24 cellular contexts compared by ENCODE assay signal in the genomic region with DNA sequence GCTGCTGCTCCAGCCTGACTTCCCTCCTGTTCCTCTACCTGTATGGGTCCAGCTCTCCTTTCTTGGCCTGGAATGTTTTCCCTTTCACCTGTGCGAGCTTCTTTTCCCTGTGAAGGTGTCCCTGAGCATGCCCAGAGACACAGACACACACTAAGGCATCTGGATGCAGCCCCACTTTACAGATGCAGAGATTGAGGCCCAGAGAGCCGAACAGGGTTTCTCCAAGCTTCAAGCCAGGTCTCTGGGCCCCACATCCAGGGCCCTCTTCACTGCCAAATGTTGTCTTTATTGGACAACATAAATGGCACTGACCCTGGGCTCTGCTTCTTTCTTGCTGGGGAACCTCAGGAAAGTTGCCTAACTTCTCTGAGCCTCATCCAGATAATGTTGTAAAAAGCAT.
DNase-seq lines count a peak whose midpoint lies in the region; ATAC-seq and TF ChIP-seq lines count a peak whose summit lies in the region.
"Had no signal": no experiment of that assay in that cellular context is flagged by ENCODE, and none has a peak within 500 bp of the region (broad histone marks: within the 10 kb centered on the region; RNA-seq: fewer than 3 reads in every experiment).

No MANE protein-coding gene starts in this region.

- H3K27ac ChIP-seq in left ventricle myocardium inferior (replicated peaks) (peak overlapping the region; percentile 50), esophagus squamous epithelium (peak overlapping the region in 3 of 4 donors; percentile 19 to 62 (median 60)), sigmoid colon (peak overlapping the region; percentile 1 to 76 (median 60)), vagina (peak overlapping the region; percentile 39)
- H3K27ac ChIP-seq: SJSA1 had no signal

- TF ChIP-seq EP300 in sigmoid colon (IDR thresholded peaks at IDR 0.05), result no peak

- H3K36me3 ChIP-seq in left ventricle myocardium inferior (no peaks in the 10 kb centered on the region), esophagus squamous epithelium (no peaks in the 10 kb centered on the region), sigmoid colon (no peaks in the 10 kb centered on the region), vagina (no peaks in the 10 kb centered on the region)

- H3K9me3 ChIP-seq in left ventricle myocardium inferior (replicated peaks) (peaks cover 14% of the 10 kb centered on the region), esophagus squamous epithelium (peaks cover 0 to 10% (median 0%) of the 10 kb centered on the region in 3 donors), sigmoid colon (no peaks in the 10 kb centered on the region), vagina (peaks cover 3% of the 10 kb centered on the region)

- H3K27me3 ChIP-seq in left ventricle myocardium inferior (ENCODE audit: low read depth) (peaks cover 81% of the 10 kb centered on the region), esophagus squamous epithelium (peaks cover 0 to 3% (median 0%) of the 10 kb centered on the region in 4 donors), sigmoid colon (no peaks in the 10 kb centered on the region), vagina (no peaks in the 10 kb centered on the region)
- H3K27me3 ChIP-seq: SJSA1 had no signal

- WGBS in esophagus squamous epithelium, 2 donors, result 46 to 93% methylated on average over 2 of the region's 2 CpGs
- 82 to 83% methylated on average over 2 of the region's 2 CpGs for WGBS in sigmoid colon, 2 donors

- H3K4me3 ChIP-seq in left ventricle myocardium inferior, result no peak overlapping the region
- no peak overlapping the region for H3K4me3 ChIP-seq in esophagus squamous epithelium
- no peak overlapping the region for H3K4me3 ChIP-seq in sigmoid colon
- no peak overlapping the region for H3K4me3 ChIP-seq in vagina
- H3K4me3 ChIP-seq: GM12878, GM23248, SJSA1 had no signal

- ATAC-seq in left cardiac atrium (no peak), GM19023 (IDR thresholded peaks at IDR 0.05; ENCODE audit: unreplicated experiment) (no peak)
- ATAC-seq: CD8-positive, alpha-beta T cell; GM12878; HCT116 had no signal

- intact Hi-C loops in left ventricle myocardium inferior (cut with micrococcal nuclease) (no loop called here), left cardiac atrium (cut with DNase I) (no loop called here), esophagus squamous epithelium (cut with DNase I) (no loop called here), sigmoid colon (cut with DNase I) (no loop called here), vagina (cut with DNase I) (no loop called here)

- no peak for TF ChIP-seq CTCF in left ventricle myocardium inferior (IDR thresholded peaks at IDR 0.05; ENCODE audit: borderline replicate concordance)
- TF ChIP-seq CTCF in esophagus squamous epithelium (IDR thresholded peaks at IDR 0.05), result no peak
- no peak for TF ChIP-seq CTCF in sigmoid colon (IDR thresholded peaks at IDR 0.05)
- no peak for TF ChIP-seq CTCF in vagina (IDR thresholded peaks at IDR 0.05)

- no peak for DNase-seq in left ventricle myocardium inferior
- DNase-seq in left cardiac atrium, result no peak
- DNase-seq in esophagus squamous epithelium (lab: John Stamatoyannopoulos, UW), result no peak
- no peak for DNase-seq in sigmoid colon
- no peak for DNase-seq in vagina (ENCODE audit: extremely low spot score in 2 of 2)
- no peak for DNase-seq in NCI-H2227 (lab: John Stamatoyannopoulos, UW; ENCODE audit: unreplicated experiment)
- DNase-seq in H4 (ENCODE audit: low spot score), result no peak
- DNase-seq: 8988T; AML-193; C1 segment of cervical spinal cord; CD8-positive, alpha-beta T cell; DND-41; GM23248; Karpas-422; MV-4-11; NCI-H1105 treated with DMSO at 0.1 percent for 48 hours; NCI-H2029 treated with DMSO at 0.1 percent for 48 hours; NCI-H2171; NCI-H526; OCI-M1 had no signal

- TF ChIP-seq POLR2A in esophagus squamous epithelium (IDR thresholded peaks at IDR 0.05) (no peak), sigmoid colon (IDR thresholded peaks at IDR 0.05) (no peak), vagina (IDR thresholded peaks at IDR 0.05) (no peak)

- H3K4me1 ChIP-seq in left ventricle myocardium inferior, result peaks cover 14% of the 10 kb centered on the region
- H3K4me1 ChIP-seq in esophagus squamous epithelium, result peaks cover 0 to 10% (median 3%) of the 10 kb centered on the region in 3 donors
- H3K4me1 ChIP-seq in sigmoid colon, result peaks cover 0 to 47% (median 31%) of the 10 kb centered on the region in 4 donors
- peaks cover 15% of the 10 kb centered on the region for H3K4me1 ChIP-seq in vagina
